In the genomic region with DNA sequence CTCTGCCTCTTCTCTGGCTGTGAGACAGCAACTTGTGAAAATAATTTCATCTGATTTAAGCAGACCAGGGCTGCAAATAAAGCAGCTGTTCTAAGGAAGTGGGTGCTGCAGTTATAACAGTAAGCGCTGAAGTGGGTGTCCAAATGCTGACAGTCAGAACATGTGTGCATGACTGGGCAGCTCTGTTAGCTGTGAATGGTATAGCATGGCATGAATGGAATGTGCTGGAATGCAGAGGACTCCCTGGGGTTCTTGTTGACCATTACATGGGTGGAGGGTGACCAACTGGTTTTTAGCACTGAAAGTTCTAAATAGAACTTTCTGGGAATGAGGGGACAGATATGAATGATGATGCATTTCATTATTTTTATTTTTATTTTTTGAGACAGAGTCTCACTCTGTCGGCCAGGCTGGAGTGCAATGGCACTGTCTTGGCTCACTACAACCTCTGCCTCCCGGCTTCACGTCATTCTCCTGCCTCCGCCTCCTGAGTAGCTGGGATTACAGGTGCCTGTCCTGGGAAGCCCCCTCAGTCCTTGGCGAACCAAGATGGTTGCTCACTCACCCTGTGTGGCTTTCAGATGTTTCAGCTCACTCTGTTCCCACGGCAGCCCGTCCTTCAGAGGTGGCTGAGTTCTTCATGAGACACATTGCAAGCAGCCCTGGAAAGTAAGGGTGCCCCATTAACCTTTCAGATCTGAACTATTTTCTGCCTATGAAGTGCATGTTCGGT, we compare ENCODE assay signal across 1 cellular context.
TF ChIP-seq lines count a peak whose summit lies in the region.

No MANE protein-coding gene starts in this region.

TF ChIP-seq in SK-N-SH, 30 proteins besides CTCF, POLR2A, EP300 and RAD21 (continued from another document):
- TF ChIP-seq, protein P1, sequence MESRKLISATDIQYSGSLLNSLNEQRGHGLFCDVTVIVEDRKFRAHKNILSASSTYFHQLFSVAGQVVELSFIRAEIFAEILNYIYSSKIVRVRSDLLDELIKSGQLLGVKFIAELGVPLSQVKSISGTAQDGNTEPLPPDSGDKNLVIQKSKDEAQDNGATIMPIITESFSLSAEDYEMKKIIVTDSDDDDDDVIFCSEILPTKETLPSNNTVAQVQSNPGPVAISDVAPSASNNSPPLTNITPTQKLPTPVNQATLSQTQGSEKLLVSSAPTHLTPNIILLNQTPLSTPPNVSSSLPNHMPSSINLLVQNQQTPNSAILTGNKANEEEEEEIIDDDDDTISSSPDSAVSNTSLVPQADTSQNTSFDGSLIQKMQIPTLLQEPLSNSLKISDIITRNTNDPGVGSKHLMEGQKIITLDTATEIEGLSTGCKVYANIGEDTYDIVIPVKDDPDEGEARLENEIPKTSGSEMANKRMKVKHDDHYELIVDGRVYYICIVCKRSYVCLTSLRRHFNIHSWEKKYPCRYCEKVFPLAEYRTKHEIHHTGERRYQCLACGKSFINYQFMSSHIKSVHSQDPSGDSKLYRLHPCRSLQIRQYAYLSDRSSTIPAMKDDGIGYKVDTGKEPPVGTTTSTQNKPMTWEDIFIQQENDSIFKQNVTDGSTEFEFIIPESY (IDR thresholded peaks at IDR 0.05; ENCODE audit: borderline replicate concordance, low read depth): peak; percentile 32; the same call in 1 of the 2 replicates
- TF ChIP-seq, protein P2, sequence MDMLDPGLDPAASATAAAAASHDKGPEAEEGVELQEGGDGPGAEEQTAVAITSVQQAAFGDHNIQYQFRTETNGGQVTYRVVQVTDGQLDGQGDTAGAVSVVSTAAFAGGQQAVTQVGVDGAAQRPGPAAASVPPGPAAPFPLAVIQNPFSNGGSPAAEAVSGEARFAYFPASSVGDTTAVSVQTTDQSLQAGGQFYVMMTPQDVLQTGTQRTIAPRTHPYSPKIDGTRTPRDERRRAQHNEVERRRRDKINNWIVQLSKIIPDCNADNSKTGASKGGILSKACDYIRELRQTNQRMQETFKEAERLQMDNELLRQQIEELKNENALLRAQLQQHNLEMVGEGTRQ (IDR thresholded peaks at IDR 0.05; ENCODE audit: borderline replicate concordance, low read depth, low read length): no peak
- TF ChIP-seq NRF1 (IDR thresholded peaks at IDR 0.05; ENCODE audit: low read depth, low read length) (no peak), ELF1 (IDR thresholded peaks at IDR 0.05) (peak; percentile 14; the same call in 1 of the 2 replicates), TCF12 (IDR thresholded peaks at IDR 0.05) (peak; percentile 94), EZH2phosphoT487 (IDR thresholded peaks at IDR 0.05; ENCODE audit: borderline replicate concordance, low read depth) (no peak), TAF1 (IDR thresholded peaks at IDR 0.05; ENCODE audit: borderline replicate concordance, low read depth, low read length) (no peak), YY1 (IDR thresholded peaks at IDR 0.05; ENCODE audit: low read depth) (peak; percentile 31; the same call in 1 of the 2 replicates), RXRA (IDR thresholded peaks at IDR 0.05; ENCODE audit: borderline replicate concordance, low read depth) (no peak), RFX5 (IDR thresholded peaks at IDR 0.05; ENCODE audit: low read length) (no peak), GABPA (IDR thresholded peaks at IDR 0.05; ENCODE audit: low read depth) (no peak), MEF2A (IDR thresholded peaks at IDR 0.05; ENCODE audit: borderline replicate concordance, low read depth) (no peak), FOXJ3 (CRISPR knock-in tag; IDR thresholded peaks at IDR 0.05) (no peak), FOSL2 (IDR thresholded peaks at IDR 0.05; ENCODE audit: borderline replicate concordance, low read depth) (peak; percentile 91)
- TF ChIP-seq, protein P3, sequence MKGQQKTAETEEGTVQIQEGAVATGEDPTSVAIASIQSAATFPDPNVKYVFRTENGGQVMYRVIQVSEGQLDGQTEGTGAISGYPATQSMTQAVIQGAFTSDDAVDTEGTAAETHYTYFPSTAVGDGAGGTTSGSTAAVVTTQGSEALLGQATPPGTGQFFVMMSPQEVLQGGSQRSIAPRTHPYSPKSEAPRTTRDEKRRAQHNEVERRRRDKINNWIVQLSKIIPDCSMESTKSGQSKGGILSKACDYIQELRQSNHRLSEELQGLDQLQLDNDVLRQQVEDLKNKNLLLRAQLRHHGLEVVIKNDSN (IDR thresholded peaks at IDR 0.05; ENCODE audit: borderline replicate concordance, low read depth): no peak
